Comparison of ENCODE assay signal across 8 cellular contexts in the genomic region with DNA sequence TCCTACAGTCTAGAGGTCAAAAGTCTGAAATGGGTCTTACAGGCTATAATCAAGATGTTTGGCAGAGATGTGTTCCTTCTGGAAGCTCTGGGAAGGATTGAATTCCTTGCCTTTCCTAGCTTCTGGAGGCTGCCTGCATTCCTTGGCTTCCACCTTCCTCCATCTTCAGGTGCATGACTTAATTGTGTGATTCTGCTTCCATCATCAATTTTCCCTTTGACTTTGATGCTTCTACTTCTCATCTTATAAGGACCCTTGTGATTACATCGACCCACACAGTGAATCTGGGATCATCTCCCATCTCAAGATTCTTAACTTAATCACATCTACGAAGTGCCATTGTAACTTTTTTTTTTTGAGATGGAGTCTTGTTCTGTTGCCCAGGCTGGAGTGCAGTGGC.
"Had no signal": no experiment of that assay in that cellular context is flagged by ENCODE, and none has a peak within 500 bp of the region (broad histone marks: within the 10 kb centered on the region; RNA-seq: fewer than 3 reads in every experiment).

No MANE protein-coding gene starts in this region.

- H3K9ac ChIP-seq: GM23248, KMS-11 had no signal

- FAIRE-seq: H54, HTR-8/SVneo had no signal

- H3K4me2 ChIP-seq: KMS-11 had no signal

- DNase-seq: GM23248, GOT3, H9, HCEC 1CT, KBM-7 had no signal

- H3K27ac Mint-ChIP-seq: H9 had no signal

- H2AFZ ChIP-seq: GM23248 had no signal

- H3K9me3 Mint-ChIP-seq: H9 had no signal

- H3K4me3 ChIP-seq: GM23248 had no signal

- H3K27ac ChIP-seq: GM23248, KMS-11 had no signal
